In the genomic region with DNA sequence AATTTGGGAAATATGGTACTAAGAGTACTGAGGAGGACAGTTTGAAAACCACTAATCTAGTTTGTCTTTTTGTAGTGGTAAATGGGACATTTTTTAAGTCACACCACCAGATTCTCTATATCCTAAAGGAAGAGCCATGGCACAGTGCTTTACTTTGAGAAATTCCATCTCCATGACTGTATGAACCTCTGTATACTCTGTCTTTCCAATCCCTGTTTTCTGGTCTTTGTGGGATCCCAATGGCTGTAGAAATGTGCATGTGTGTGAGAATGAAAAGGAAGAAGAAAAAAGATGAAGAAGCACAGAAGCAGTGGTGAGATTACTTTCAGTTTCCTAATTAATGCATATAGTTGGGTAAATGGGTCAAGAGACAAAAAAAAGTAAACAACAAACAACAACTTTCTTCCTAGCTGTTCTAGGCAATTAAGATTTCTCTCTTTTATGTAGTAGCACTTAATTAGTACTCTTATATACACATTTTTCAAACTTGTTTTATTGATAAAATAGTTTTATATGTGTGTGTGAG, we compare ENCODE assay signal across 22 cellular contexts.
"Had no signal": no experiment of that assay in that cellular context is flagged by ENCODE, and none has a peak within 500 bp of the region (broad histone marks: within the 10 kb centered on the region; RNA-seq: fewer than 3 reads in every experiment).

No MANE protein-coding gene starts in this region.

- H3K27ac ChIP-seq: dorsolateral prefrontal cortex, thyroid gland, uterus, VCaP had no signal

- H3K27me3 ChIP-seq: dorsolateral prefrontal cortex, thyroid gland, uterus had no signal

- H3K27me3 Mint-ChIP-seq: activated CD4-positive, alpha-beta memory T cell treated with anti-CD3 and anti-CD28 coated beads for 36 hours; activated CD4-positive, alpha-beta T cell treated with anti-CD3 and anti-CD28 coated beads for 36 hours; activated CD8-positive, alpha-beta memory T cell treated with anti-CD3 and anti-CD28 coated beads, Interleukin-2, amount 10 ng/mL, durations not matched to agents 7 days and 5 days; memory B cell; stimulated activated naive B cell treated with anti-CD40 and anti-IgM and Interleukin-4, amounts not matched to agents 10 μg/mL and 1 μg/mL and 100 μg/mL, for 72 hours had no signal

- H3K9me3 ChIP-seq: thyroid gland, uterus had no signal

- H3K4me3 ChIP-seq: dorsolateral prefrontal cortex, thyroid gland, uterus had no signal

- H3K27ac Mint-ChIP-seq: activated CD4-positive, alpha-beta memory T cell treated with anti-CD3 and anti-CD28 coated beads for 36 hours; activated CD4-positive, alpha-beta T cell treated with anti-CD3 and anti-CD28 coated beads for 36 hours; activated CD8-positive, alpha-beta memory T cell treated with anti-CD3 and anti-CD28 coated beads, Interleukin-2, amount 10 ng/mL, durations not matched to agents 7 days and 5 days; activated naive CD4-positive, alpha-beta T cell treated with anti-CD3 and anti-CD28 coated beads for 36 hours; activated T-helper 2 cell treated with anti-CD3 and anti-CD28 coated beads, Interferon-gamma antibody, Interleukin-2, Interleukin-4, amounts not matched to agents 10 μg/mL and 5 μg/mL and 100 μg/mL, durations not matched to agents 14 hours and 24 hours and 36 hours; memory B cell; naive thymus-derived CD8-positive, alpha-beta T cell; stimulated activated naive B cell treated with anti-CD40 and anti-IgM and Interleukin-4, amounts not matched to agents 10 μg/mL and 1 μg/mL and 100 μg/mL, for 72 hours had no signal

- H3K36me3 Mint-ChIP-seq: activated CD4-positive, alpha-beta memory T cell treated with anti-CD3 and anti-CD28 coated beads for 36 hours; activated CD8-positive, alpha-beta memory T cell treated with anti-CD3 and anti-CD28 coated beads, Interleukin-2, amount 10 ng/mL, durations not matched to agents 7 days and 5 days; memory B cell; naive thymus-derived CD8-positive, alpha-beta T cell; stimulated activated naive B cell treated with anti-CD40 and anti-IgM and Interleukin-4, amounts not matched to agents 10 μg/mL and 1 μg/mL and 100 μg/mL, for 72 hours had no signal

- H3K36me3 ChIP-seq: thyroid gland, uterus had no signal

- H3K4me1 Mint-ChIP-seq: activated CD4-positive, alpha-beta T cell treated with anti-CD3 and anti-CD28 coated beads for 36 hours; activated CD8-positive, alpha-beta memory T cell treated with anti-CD3 and anti-CD28 coated beads, Interleukin-2, amount 10 ng/mL, durations not matched to agents 7 days and 5 days; memory B cell had no signal

- H3K4me1 ChIP-seq: thyroid gland, uterus had no signal

- ATAC-seq: activated CD4-positive, alpha-beta T cell treated with anti-CD3 and anti-CD28 coated beads for 36 hours; activated CD8-positive, alpha-beta memory T cell treated with anti-CD3 and anti-CD28 coated beads, Interleukin-2, amount 10 ng/mL, durations not matched to agents 7 days and 5 days; left ventricle myocardium superior; naive thymus-derived CD8-positive, alpha-beta T cell; stimulated activated naive B cell treated with anti-CD40 and anti-IgM and Interleukin-4, amounts not matched to agents 10 μg/mL and 1 μg/mL and 100 μg/mL, for 72 hours had no signal

- DNase-seq: activated CD4-positive, alpha-beta memory T cell treated with anti-CD3 and anti-CD28 coated beads for 36 hours; activated CD4-positive, alpha-beta T cell treated with anti-CD3 and anti-CD28 coated beads for 36 hours; activated CD8-positive, alpha-beta memory T cell treated with anti-CD3 and anti-CD28 coated beads, Interleukin-2, amount 10 ng/mL, durations not matched to agents 7 days and 5 days; activated naive CD4-positive, alpha-beta T cell treated with anti-CD3 and anti-CD28 coated beads for 36 hours; activated T-cell treated with anti-CD3 and anti-CD28 coated beads, Interleukin-2, amount 50 U/mL, for 1 hour; dorsolateral prefrontal cortex; erythroblast; glutamatergic neuron; hypothalamus; kidney glomerular epithelial cell; left ventricle myocardium superior; naive thymus-derived CD8-positive, alpha-beta T cell; posterior cingulate gyrus; retina; stimulated activated CD4-positive, alpha-beta T cell treated with anti-CD3 and anti-CD28 coated beads, Interleukin-2, amount 100 ng/mL, for 48 hours; stimulated activated naive B cell treated with anti-CD40 and anti-IgM and Interleukin-4, amounts not matched to agents 10 μg/mL and 1 μg/mL and 100 μg/mL, for 72 hours; T-helper 9 cell; thyroid gland; uterus had no signal

- H3K4me3 Mint-ChIP-seq: activated CD4-positive, alpha-beta memory T cell treated with anti-CD3 and anti-CD28 coated beads for 36 hours; activated CD4-positive, alpha-beta T cell treated with anti-CD3 and anti-CD28 coated beads for 36 hours; activated CD8-positive, alpha-beta memory T cell treated with anti-CD3 and anti-CD28 coated beads, Interleukin-2, amount 10 ng/mL, durations not matched to agents 7 days and 5 days; activated naive CD4-positive, alpha-beta T cell treated with anti-CD3 and anti-CD28 coated beads for 36 hours; memory B cell; naive thymus-derived CD8-positive, alpha-beta T cell; stimulated activated naive B cell treated with anti-CD40 and anti-IgM and Interleukin-4, amounts not matched to agents 10 μg/mL and 1 μg/mL and 100 μg/mL, for 72 hours had no signal
